Comparison of ENCODE assay signal across 23 cellular contexts in the genomic region with DNA sequence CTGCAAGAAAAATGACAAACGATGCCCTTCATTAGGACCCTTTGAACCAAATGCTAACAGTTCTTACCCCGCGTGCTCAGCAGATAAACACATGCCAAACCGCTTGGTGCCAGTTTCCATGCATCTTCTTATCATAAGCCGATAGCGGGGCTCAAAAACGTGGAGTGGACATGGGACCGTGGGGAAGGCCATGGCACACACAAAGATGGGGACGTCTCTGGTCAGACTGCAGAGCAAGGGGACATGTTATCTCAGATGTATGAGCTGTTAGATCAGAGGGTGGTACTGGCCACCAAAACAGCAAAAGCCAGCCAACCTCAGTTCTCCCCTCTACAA. TPM values are rescaled to one million over a fixed set of nuclear protein-coding genes. Genes with fewer than 3 reads are reported as not detected.
"Had no signal": no experiment of that assay in that cellular context is flagged by ENCODE, and none has a peak within 500 bp of the region (broad histone marks: within the 10 kb centered on the region; RNA-seq: fewer than 3 reads in every experiment).

No MANE protein-coding gene starts in this region.

- DNase-seq: heart left ventricle; hypothalamus; immature natural killer cell; kidney; left colon; left lung; mesendoderm; naive B cell; natural killer cell; nephron progenitor cell; occipital lobe; right lobe of liver; stimulated activated CD4-positive, alpha-beta T cell treated with anti-CD3 and anti-CD28 coated beads, Interleukin-4, amount 100 ng/mL, for 24 hours; stimulated activated naive CD4-positive, alpha-beta T cell; transverse colon had no signal

- H3K4me3 ChIP-seq: heart left ventricle, left lung, lung, neural progenitor cell, right atrium auricular region, right lobe of liver, suprapubic skin, transverse colon, vagina had no signal

- H3K27ac ChIP-seq: left lung, neural progenitor cell, neutrophil, right atrium auricular region, right lobe of liver, suprapubic skin, transverse colon, vagina had no signal

- H3K9me3 ChIP-seq: heart left ventricle, left lung, neutrophil, right atrium auricular region, right lobe of liver, suprapubic skin, transverse colon, vagina had no signal

- H2AFZ ChIP-seq: neural progenitor cell had no signal

- H3K36me3 ChIP-seq: neural progenitor cell, neutrophil, right lobe of liver, suprapubic skin, transverse colon had no signal

- H3K9ac ChIP-seq: neural progenitor cell had no signal

- H3K27me3 ChIP-seq: heart left ventricle, left lung, neural progenitor cell, right atrium auricular region, right lobe of liver, transverse colon, vagina had no signal

- H3K4me2 ChIP-seq: neural progenitor cell had no signal

- ATAC-seq: heart left ventricle; left colon; left lung; natural killer cell; right lobe of liver; stimulated activated effector memory CD8-positive, alpha-beta T cell treated with anti-CD3 and anti-CD28 coated beads, Interleukin-12 subunit alpha, Interleukin-12 subunit beta, amount 100 ng/mL, for 72 hours had no signal

- H3K4me1 ChIP-seq: neural progenitor cell, transverse colon had no signal

RNA-seq across cellular contexts. Expression of a gene that starts 28.2 kb away (rescaled TPM):
- total RNA-seq: natural killer cell, pulmonary artery endothelial cell had no signal
- polyA plus RNA-seq: immature natural killer cell had no signal
